18 cellular contexts compared by ENCODE assay signal in the genomic region with DNA sequence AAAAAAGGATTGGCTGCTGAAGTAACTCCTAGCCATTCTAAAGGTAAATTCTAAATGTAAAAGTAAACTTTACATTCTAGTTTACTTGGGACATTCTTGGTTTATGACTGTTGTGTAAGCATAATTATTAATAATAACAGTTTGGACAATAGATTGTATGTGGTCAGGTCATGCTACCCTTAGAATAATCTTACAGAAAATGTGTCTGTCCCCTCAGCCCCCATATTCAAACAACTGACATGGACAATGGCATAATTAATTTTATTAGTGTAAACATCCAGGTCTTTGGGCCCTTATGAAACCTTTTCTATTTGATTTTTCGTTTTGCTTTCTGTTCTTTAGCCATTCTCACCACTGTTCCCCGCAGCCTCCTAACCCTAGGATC. TPM values are rescaled to one million over a fixed set of nuclear protein-coding genes. Genes with fewer than 3 reads are reported as not detected.
DNase-seq lines count a peak whose midpoint lies in the region; ATAC-seq, FAIRE-seq and TF ChIP-seq lines count a peak whose summit lies in the region.
"Had no signal": no experiment of that assay in that cellular context is flagged by ENCODE, and none has a peak within 500 bp of the region (broad histone marks: within the 10 kb centered on the region; RNA-seq: fewer than 3 reads in every experiment).

No MANE protein-coding gene starts in this region.

- no peaks in the 10 kb centered on the region for H3K27me3 ChIP-seq in muscle layer of duodenum (ENCODE audit: low read depth, low read length)
- H3K27me3 ChIP-seq: body of pancreas had no signal

- H3K4me1 ChIP-seq in muscle layer of duodenum (ENCODE audit: control insufficient read depth in 1 of 2, insufficient read depth in 2 of 2, low read length in 2 of 2) = peaks cover 0 to 22% of the 10 kb centered on the region in 2 donors
- H3K4me1 ChIP-seq: Caco-2 had no signal

- POLR2A ChIA-PET in MCF 10A (lab: Yijun Ruan, JAX) = no interaction called here

- FAIRE-seq in frontal cortex (lab: Jason Lieb, UNC) = no peak
- FAIRE-seq: GM12892 had no signal

- H3K27ac ChIP-seq in muscle layer of duodenum (ENCODE audit: low read length) = peak overlapping the region; percentile 1
- H3K27ac ChIP-seq: body of pancreas had no signal

- H3K27me3 Mint-ChIP-seq in activated naive CD4-positive, alpha-beta T cell treated with anti-CD3 and anti-CD28 coated beads, Interleukin-2, amount 50 U/mL, for 24 hours = no peaks in the 10 kb centered on the region
- no peaks in the 10 kb centered on the region for H3K27me3 Mint-ChIP-seq in MCF 10A (ENCODE audit: insufficient read depth, unreplicated experiment)
- H3K27me3 Mint-ChIP-seq in type B pancreatic cell = no peaks in the 10 kb centered on the region
- H3K27me3 Mint-ChIP-seq: activated CD4-positive, alpha-beta memory T cell treated with anti-CD3 and anti-CD28 coated beads, Interleukin-2, amount 10 ng/mL, durations not matched to agents 7 days and 5 days; stimulated activated naive CD8-positive, alpha-beta T cell treated with anti-CD3 and anti-CD28 coated beads, Interleukin-15, Interleukin-2, amounts not matched to agents 100 ng/mL and 50 ng/mL, for 24 hours had no signal

- peaks cover 27 to 42% of the 10 kb centered on the region in 2 donors for H3K36me3 ChIP-seq in muscle layer of duodenum (ENCODE audit: control insufficient read depth in 1 of 2, insufficient read depth in 2 of 2, low read length in 2 of 2)

- no TSS peak for BruUV-seq in MCF 10A (replicated peaks; lab: Mats Ljungman, UMichigan)

- peaks cover 41% of the 10 kb centered on the region for H3K4me1 Mint-ChIP-seq in activated naive CD4-positive, alpha-beta T cell treated with anti-CD3 and anti-CD28 coated beads, Interleukin-2, amount 50 U/mL, for 24 hours
- H3K4me1 Mint-ChIP-seq in MCF 10A (ENCODE audit: insufficient read depth, unreplicated experiment) (peaks cover 19% of the 10 kb centered on the region), type B pancreatic cell (ENCODE audit: unreplicated experiment) (peaks cover 14% of the 10 kb centered on the region)

- peak overlapping the region; percentile 76 for H3K27ac Mint-ChIP-seq in activated naive CD4-positive, alpha-beta T cell treated with anti-CD3 and anti-CD28 coated beads, Interleukin-2, amount 50 U/mL, for 24 hours
- H3K27ac Mint-ChIP-seq in MCF 10A (ENCODE audit: low read depth, unreplicated experiment) (peak overlapping the region; percentile 19), type B pancreatic cell (no peak overlapping the region)

- H3K4me3 Mint-ChIP-seq in activated naive CD4-positive, alpha-beta T cell treated with anti-CD3 and anti-CD28 coated beads, Interleukin-2, amount 50 U/mL, for 24 hours = no peak overlapping the region
- H3K4me3 Mint-ChIP-seq in MCF 10A (ENCODE audit: unreplicated experiment) (no peak overlapping the region), type B pancreatic cell (no peak overlapping the region)
- H3K4me3 Mint-ChIP-seq: activated CD4-positive, alpha-beta memory T cell treated with anti-CD3 and anti-CD28 coated beads, Interleukin-2, amount 10 ng/mL, durations not matched to agents 7 days and 5 days; stimulated activated naive CD8-positive, alpha-beta T cell treated with anti-CD3 and anti-CD28 coated beads, Interleukin-15, Interleukin-2, amounts not matched to agents 100 ng/mL and 50 ng/mL, for 24 hours had no signal

- intact Hi-C loops in MCF 10A (cut with micrococcal nuclease) = no loop called here

- H3K4me3 ChIP-seq in muscle layer of duodenum (ENCODE audit: low read depth in 1 of 2, low read length in 2 of 2) = no peak overlapping the region
- H3K4me3 ChIP-seq: body of pancreas had no signal

- no peak for ATAC-seq in GM21529 (IDR thresholded peaks at IDR 0.05; ENCODE audit: unreplicated experiment)
- ATAC-seq in GM18907 (IDR thresholded peaks at IDR 0.05; ENCODE audit: unreplicated experiment) = no peak
- ATAC-seq: body of pancreas had no signal

- DNase-seq in activated naive CD4-positive, alpha-beta T cell (lab: John Stamatoyannopoulos, UW) = no peak
- DNase-seq in MCF 10A (ENCODE audit: unreplicated experiment) = no peak
- no peak for DNase-seq in frontal cortex (ENCODE audit: low spot score in 2 of 2)
- no peak for DNase-seq in type B pancreatic cell (ENCODE audit: extremely low spot score, unreplicated experiment)
- DNase-seq: activated CD4-positive, alpha-beta memory T cell treated with anti-CD3 and anti-CD28 coated beads, Interleukin-2, amount 10 ng/mL, durations not matched to agents 7 days and 5 days; activated effector memory CD4-positive, alpha-beta T cell treated with Interleukin-2 at 50 U/mL for 16 hours; Caco-2; NCI-H1105 treated with DMSO at 0.1 percent for 48 hours; NCI-H524 treated with DMSO at 0.1 percent for 48 hours; nucleus accumbens; OCI-M1 had no signal

- H3K36me3 Mint-ChIP-seq in activated naive CD4-positive, alpha-beta T cell treated with anti-CD3 and anti-CD28 coated beads, Interleukin-2, amount 50 U/mL, for 24 hours = peaks cover 14% of the 10 kb centered on the region
- H3K36me3 Mint-ChIP-seq in MCF 10A (ENCODE audit: insufficient read depth, unreplicated experiment) = peaks cover 51% of the 10 kb centered on the region
- H3K36me3 Mint-ChIP-seq in type B pancreatic cell = peaks cover 25% of the 10 kb centered on the region

- no peaks in the 10 kb centered on the region for H3K9me3 ChIP-seq in muscle layer of duodenum (ENCODE audit: control insufficient read depth in 1 of 2, low read length in 2 of 2)
- H3K9me3 ChIP-seq: body of pancreas, Caco-2 had no signal

- no peaks in the 10 kb centered on the region for H3K9me3 Mint-ChIP-seq in activated naive CD4-positive, alpha-beta T cell treated with anti-CD3 and anti-CD28 coated beads, Interleukin-2, amount 50 U/mL, for 24 hours
- no peaks in the 10 kb centered on the region for H3K9me3 Mint-ChIP-seq in MCF 10A (ENCODE audit: unreplicated experiment)
- H3K9me3 Mint-ChIP-seq in type B pancreatic cell = peaks cover 4% of the 10 kb centered on the region
- H3K9me3 Mint-ChIP-seq: activated CD4-positive, alpha-beta memory T cell treated with anti-CD3 and anti-CD28 coated beads, Interleukin-2, amount 10 ng/mL, durations not matched to agents 7 days and 5 days; stimulated activated naive CD8-positive, alpha-beta T cell treated with anti-CD3 and anti-CD28 coated beads, Interleukin-15, Interleukin-2, amounts not matched to agents 100 ng/mL and 50 ng/mL, for 24 hours had no signal

- CTCF ChIA-PET in MCF 10A (lab: Yijun Ruan, JAX) = interaction anchor here (1.7 kb wide), 1 partner anchor 17 kb away, joined by 8 read pairs; no protein-coding TSS in a partner anchor

- TF ChIP-seq CTCF in MCF 10A (IDR thresholded peaks at IDR 0.05; ENCODE audit: unreplicated experiment) = no peak
- TF ChIP-seq CTCF in type B pancreatic cell (conservative IDR thresholded peaks at IDR 0.05) = no peak

RNA-seq across cellular contexts. Expression of a gene that starts 11.2 kb away (rescaled TPM):
- 1,413 and 1,430 TPM in 2 replicates for total RNA-seq in MCF 10A (2022)
- 191 TPM for total RNA-seq in frontal cortex
- total RNA-seq in type B pancreatic cell (ENCODE audit: low replicate concordance) = 102 and 2,500 TPM in 2 replicates

RNA-seq across cellular contexts. Expression of a gene that starts 37.8 kb away (rescaled TPM):
- total RNA-seq in MCF 10A (2022) (5.4 and 8.7 TPM in 2 replicates), frontal cortex (28.1 TPM), type B pancreatic cell (ENCODE audit: low replicate concordance) (3.9 and 9.0 TPM in 2 replicates)
